ENCODE assay signal across 3 cellular contexts in genomic region chr3:125343367-125343766, GRCh38.
A peak's percentile ranks its signal among the peaks of the same experiment; 100 is the strongest.
TF ChIP-seq lines count a peak whose summit lies in the region.

No MANE protein-coding gene starts in this region.

TF ChIP-seq in A549, 52 proteins besides CTCF, POLR2A, EP300 and RAD21:
- TF ChIP-seq MAFK (IDR thresholded peaks at IDR 0.05; ENCODE audit: partially characterized antibody) = peak; percentile 29

TF ChIP-seq in IMR-90, 13 proteins besides CTCF, POLR2A, EP300 and RAD21:
- peak; percentile 42 for TF ChIP-seq MAFK (IDR thresholded peaks at IDR 0.05; ENCODE audit: low read depth, low read length)
TF ChIP-seq in IMR-90: peak in this region for 1; not testable (repeated sequence) for 12.

TF ChIP-seq in HepG2, 621 proteins besides CTCF, POLR2A, EP300 and RAD21:
- peak; percentile 29 to 60; a peak in 2 of 4 replicates for TF ChIP-seq MAFK (conservative IDR thresholded peaks at IDR 0.05 in 1 of 2, IDR thresholded peaks at IDR 0.05 in 1 of 2; ENCODE audit: low read length in 2 of 2)
- peak; percentile 52 for TF ChIP-seq MAFF (IDR thresholded peaks at IDR 0.05; ENCODE audit: low read depth, low read length)
